In the genomic region with DNA sequence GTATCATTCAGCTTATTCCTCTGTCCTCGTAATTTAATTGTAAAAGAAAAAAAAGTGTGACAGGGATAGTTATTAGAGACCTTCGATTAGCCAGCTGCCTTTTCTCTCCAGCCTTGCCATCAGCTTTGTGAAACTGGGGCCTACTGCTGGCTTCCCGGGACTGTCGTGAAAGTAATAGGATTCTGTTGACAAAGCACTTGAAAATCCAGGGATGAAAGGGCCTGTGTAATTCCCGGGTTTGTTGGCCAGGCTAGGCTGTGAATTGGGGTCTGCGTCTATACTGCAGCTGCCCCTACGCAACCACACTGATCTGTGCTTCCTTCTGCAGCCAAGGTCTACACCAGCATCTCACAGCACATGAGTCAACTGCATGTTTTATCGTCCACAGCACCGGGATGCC, we compare ENCODE assay signal across 28 cellular contexts.
A peak's percentile ranks its signal among the peaks of the same experiment; 100 is the strongest.
DNase-seq lines count a peak whose midpoint lies in the region; ATAC-seq and TF ChIP-seq lines count a peak whose summit lies in the region.
"Had no signal": no experiment of that assay in that cellular context is flagged by ENCODE, and none has a peak within 500 bp of the region (broad histone marks: within the 10 kb centered on the region; RNA-seq: fewer than 3 reads in every experiment).

No MANE protein-coding gene starts in this region.

- TF ChIP-seq CTCF in neural crest cell (conservative IDR thresholded peaks at IDR 0.05) (no peak), Caco-2 (IDR thresholded peaks at IDR 0.05; ENCODE audit: insufficient read depth in 1 of 2, low read depth in 1 of 2, low read length in 1 of 2, severe bottlenecking in 1 of 2, unreplicated experiment in 1 of 2) (no peak)

- H3K27me3 Mint-ChIP-seq in neural crest cell (ENCODE audit: low read depth), result no peaks in the 10 kb centered on the region
- no peaks in the 10 kb centered on the region for H3K27me3 Mint-ChIP-seq in naive thymus-derived CD8-positive, alpha-beta T cell
- H3K27me3 Mint-ChIP-seq in Caco-2 (ENCODE audit: insufficient read depth, unreplicated experiment), result no peaks in the 10 kb centered on the region
- no peaks in the 10 kb centered on the region for H3K27me3 Mint-ChIP-seq in activated CD4-positive, alpha-beta T cell treated with anti-CD3 and anti-CD28 coated beads for 36 hours
- H3K27me3 Mint-ChIP-seq: activated naive CD4-positive, alpha-beta T cell treated with anti-CD3 and anti-CD28 coated beads, Interleukin-2, amount 50 U/mL, for 24 hours; B cell; naive thymus-derived CD4-positive, alpha-beta T cell had no signal

- no peak overlapping the region for H3K4me3 ChIP-seq in Caco-2 (ENCODE audit: low read depth, low read length)
- H3K4me3 ChIP-seq: K562, right atrium auricular region, stomach, tibial artery had no signal

- H3K36me3 Mint-ChIP-seq in neural crest cell (ENCODE audit: low read depth) (no peaks in the 10 kb centered on the region), Caco-2 (ENCODE audit: insufficient read depth, unreplicated experiment) (peaks cover 6% of the 10 kb centered on the region)
- H3K36me3 Mint-ChIP-seq in naive thymus-derived CD8-positive, alpha-beta T cell, result no peaks in the 10 kb centered on the region
- H3K36me3 Mint-ChIP-seq in activated CD4-positive, alpha-beta T cell treated with anti-CD3 and anti-CD28 coated beads for 36 hours (ENCODE audit: low read depth), result no peaks in the 10 kb centered on the region
- H3K36me3 Mint-ChIP-seq: activated naive CD4-positive, alpha-beta T cell treated with anti-CD3 and anti-CD28 coated beads, Interleukin-2, amount 50 U/mL, for 24 hours; CD8-positive, alpha-beta T cell; naive thymus-derived CD4-positive, alpha-beta T cell had no signal

- H3K4me1 Mint-ChIP-seq in neural crest cell (peaks cover 30% of the 10 kb centered on the region), Caco-2 (ENCODE audit: low read depth, unreplicated experiment) (peaks cover 13% of the 10 kb centered on the region)
- H3K4me1 Mint-ChIP-seq in naive thymus-derived CD8-positive, alpha-beta T cell, result peaks cover 8 to 29% (median 18%) of the 10 kb centered on the region in 4 donors
- peaks cover 9% of the 10 kb centered on the region for H3K4me1 Mint-ChIP-seq in activated CD4-positive, alpha-beta T cell treated with anti-CD3 and anti-CD28 coated beads for 36 hours
- H3K4me1 Mint-ChIP-seq: B cell had no signal

- DNase-seq in NCI-H1105 treated with DMSO at 0.1 percent for 48 hours (lab: John Stamatoyannopoulos, UW) (peak; percentile 86), NCI-H2107 treated with DMSO at 0.1 percent for 48 hours (lab: John Stamatoyannopoulos, UW; ENCODE audit: unreplicated experiment) (peak; percentile 74), NCI-H774 (lab: John Stamatoyannopoulos, UW) (peak; percentile 28), neural crest cell (ENCODE audit: low read depth, low spot score) (no peak), Caco-2 (no peak)
- DNase-seq in naive thymus-derived CD8-positive, alpha-beta T cell, result no peak
- no peak for DNase-seq in activated CD4-positive, alpha-beta T cell treated with anti-CD3 and anti-CD28 coated beads for 36 hours
- DNase-seq: activated CD4-positive, alpha-beta T cell treated with anti-CD3 and anti-CD28 coated beads for 1 hour; activated CD8-positive, alpha-beta T cell treated with anti-CD3 and anti-CD28 coated beads, Interleukin-2, amount 10 ng/mL, durations not matched to agents 7 days and 5 days; amygdala; CD8-positive, alpha-beta T cell; effector CD4-positive, alpha-beta T cell; H7; kidney; midbrain; naive thymus-derived CD4-positive, alpha-beta T cell; NCI-H1436; SK-N-SH; stimulated activated CD4-positive, alpha-beta T cell treated with anti-CD3 and anti-CD28 coated beads, Interleukin-2, amount 100 ng/mL, for 24 hours; stomach; tibial artery had no signal

- intact Hi-C loops in Caco-2 (cut with micrococcal nuclease; ENCODE audit: unreplicated experiment), result no loop called here
- intact Hi-C loops in activated CD4-positive, alpha-beta T cell treated with anti-CD3 and anti-CD28 coated beads for 36 hours (cut with DNase I, micrococcal nuclease), result no loop called here

- CTCF ChIA-PET in Caco-2 (lab: Charles Lee), result no interaction called here
- CTCF ChIA-PET in activated CD4-positive, alpha-beta T cell treated with anti-CD3 and anti-CD28 coated beads for 36 hours (lab: Charles Lee), result interaction anchor here (1.0 kb wide), 1 partner anchor 373 kb away, joined by 3 read pairs; no protein-coding TSS in a partner anchor

- BruUV-seq in Caco-2 (replicated peaks; lab: Mats Ljungman, UMichigan), result no TSS peak

- no peaks in the 10 kb centered on the region for H3K36me3 ChIP-seq in Caco-2 (ENCODE audit: control insufficient read depth, insufficient read depth, low read length)
- H3K36me3 ChIP-seq: right atrium auricular region, stomach, tibial artery had no signal

- H3K4me1 ChIP-seq in Caco-2, result no peaks in the 10 kb centered on the region; the same call in 1 of the 2 replicates
- H3K4me1 ChIP-seq: right atrium auricular region, stomach had no signal

- no peaks in the 10 kb centered on the region for H3K27me3 ChIP-seq in Caco-2 (replicated peaks; ENCODE audit: control insufficient read depth, insufficient read depth, low read length)
- H3K27me3 ChIP-seq: right atrium auricular region, stomach, tibial artery had no signal

- H3K27ac Mint-ChIP-seq in neural crest cell (ENCODE audit: unreplicated experiment) (peak overlapping the region; percentile 47), Caco-2 (ENCODE audit: unreplicated experiment) (no peak overlapping the region)
- no peak overlapping the region for H3K27ac Mint-ChIP-seq in naive thymus-derived CD8-positive, alpha-beta T cell
- no peak overlapping the region for H3K27ac Mint-ChIP-seq in activated CD4-positive, alpha-beta T cell treated with anti-CD3 and anti-CD28 coated beads for 36 hours
- H3K27ac Mint-ChIP-seq: activated CD8-positive, alpha-beta T cell treated with anti-CD3 and anti-CD28 coated beads, Interleukin-2, amount 10 ng/mL, durations not matched to agents 7 days and 5 days; activated naive CD4-positive, alpha-beta T cell treated with anti-CD3 and anti-CD28 coated beads, Interleukin-2, amount 50 U/mL, for 24 hours; activated T-helper 2 cell treated with anti-CD3 and anti-CD28 coated beads, Interferon-gamma antibody, Interleukin-2, Interleukin-4, amounts not matched to agents 10 μg/mL and 5 μg/mL and 100 μg/mL, durations not matched to agents 14 hours and 24 hours and 36 hours; B cell; CD8-positive, alpha-beta T cell; naive thymus-derived CD4-positive, alpha-beta T cell; T-helper 1 cell treated with Interleukin-12 subunit alpha and Interleukin-12 subunit beta and Interleukin-4 antibody, amounts not matched to agents 30 μg/mL and 1 μg/mL, for 36 hours had no signal

- H3K9me3 Mint-ChIP-seq in neural crest cell (peaks cover 4% of the 10 kb centered on the region), Caco-2 (ENCODE audit: unreplicated experiment) (no peaks in the 10 kb centered on the region)
- peaks cover 0 to 4% (median 0%) of the 10 kb centered on the region in 9 donors for H3K9me3 Mint-ChIP-seq in naive thymus-derived CD8-positive, alpha-beta T cell
- no peaks in the 10 kb centered on the region for H3K9me3 Mint-ChIP-seq in activated CD4-positive, alpha-beta T cell treated with anti-CD3 and anti-CD28 coated beads for 36 hours (ENCODE audit: low read depth)
- H3K9me3 Mint-ChIP-seq: activated naive CD4-positive, alpha-beta T cell treated with anti-CD3 and anti-CD28 coated beads, Interleukin-2, amount 50 U/mL, for 24 hours; activated T-helper 2 cell treated with anti-CD3 and anti-CD28 coated beads, Interferon-gamma antibody, Interleukin-2, Interleukin-4, amounts not matched to agents 10 μg/mL and 5 μg/mL and 100 μg/mL, durations not matched to agents 14 hours and 24 hours and 36 hours; CD8-positive, alpha-beta T cell had no signal

- ATAC-seq in naive thymus-derived CD8-positive, alpha-beta T cell, result no peak
- no peak for ATAC-seq in HG02759 (IDR thresholded peaks at IDR 0.05; ENCODE audit: unreplicated experiment)
- ATAC-seq in activated CD4-positive, alpha-beta T cell treated with anti-CD3 and anti-CD28 coated beads for 36 hours, result no peak
- ATAC-seq: activated CD8-positive, alpha-beta T cell treated with anti-CD3 and anti-CD28 coated beads, Interleukin-2, amount 10 ng/mL, durations not matched to agents 7 days and 5 days; CD8-positive, alpha-beta T cell; K562; naive thymus-derived CD4-positive, alpha-beta T cell had no signal

- no peak overlapping the region for H3K4me3 Mint-ChIP-seq in neural crest cell
- H3K4me3 Mint-ChIP-seq in naive thymus-derived CD8-positive, alpha-beta T cell, result no peak overlapping the region
- no peak overlapping the region for H3K4me3 Mint-ChIP-seq in Caco-2 (ENCODE audit: unreplicated experiment)
- no peak overlapping the region for H3K4me3 Mint-ChIP-seq in activated CD4-positive, alpha-beta T cell treated with anti-CD3 and anti-CD28 coated beads for 36 hours
- H3K4me3 Mint-ChIP-seq: activated CD8-positive, alpha-beta T cell treated with anti-CD3 and anti-CD28 coated beads, Interleukin-2, amount 10 ng/mL, durations not matched to agents 7 days and 5 days; activated naive CD4-positive, alpha-beta T cell treated with anti-CD3 and anti-CD28 coated beads, Interleukin-2, amount 50 U/mL, for 24 hours; B cell; CD8-positive, alpha-beta T cell; naive thymus-derived CD4-positive, alpha-beta T cell; T-helper 1 cell treated with Interleukin-12 subunit alpha and Interleukin-12 subunit beta and Interleukin-4 antibody, amounts not matched to agents 30 μg/mL and 1 μg/mL, for 36 hours had no signal

- no peaks in the 10 kb centered on the region for H3K9me3 ChIP-seq in Caco-2
- H3K9me3 ChIP-seq: SK-N-SH, stomach, tibial artery had no signal

- POLR2A ChIA-PET in naive thymus-derived CD8-positive, alpha-beta T cell (lab: Charles Lee), result no interaction called here
- POLR2A ChIA-PET in Caco-2 (lab: Charles Lee), result no interaction called here
- POLR2A ChIA-PET in activated CD4-positive, alpha-beta T cell treated with anti-CD3 and anti-CD28 coated beads for 36 hours (lab: Charles Lee), result no interaction called here

Comparison
In these comparisons a context has a peak if more than half of its experiments do, and no peak if none do; other contexts are left out.
1. DNase-seq: peak in NCI-H1105 treated with DMSO at 0.1 percent for 48 hours (single experiment), NCI-H2107 treated with DMSO at 0.1 percent for 48 hours (single experiment) and NCI-H774 (single experiment); none in neural crest cell (single experiment), naive thymus-derived CD8-positive, alpha-beta T cell (0 of 10), Caco-2 (0 of 2) and activated CD4-positive, alpha-beta T cell treated with anti-CD3 and anti-CD28 coated beads for 36 hours (single experiment).